In the genomic region with DNA sequence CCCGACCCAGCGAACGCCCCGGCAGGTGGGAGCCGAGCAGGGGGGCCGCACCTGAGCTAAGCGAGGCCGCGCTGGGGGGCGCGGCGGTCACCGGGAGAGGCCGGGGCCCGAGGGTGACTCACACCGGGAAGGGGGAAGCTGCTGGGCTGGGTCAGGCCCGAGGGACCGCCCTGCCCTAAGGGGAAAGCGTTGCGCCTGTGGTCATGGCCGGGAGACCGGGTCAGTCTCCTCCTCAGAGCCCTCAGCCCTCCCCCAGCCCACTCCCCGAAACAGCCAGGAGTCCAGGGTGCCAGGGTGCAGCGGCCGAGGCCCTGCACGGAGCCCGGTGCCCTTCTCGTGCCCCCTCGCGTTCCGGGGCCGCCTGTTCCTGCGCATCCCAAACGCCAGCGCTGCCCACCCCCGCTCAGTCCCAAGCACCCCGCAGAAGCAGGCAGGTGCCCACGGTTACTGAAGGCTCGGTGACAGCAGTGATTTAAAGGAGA, we compare ENCODE assay signal across 8 cellular contexts. TPM values are rescaled to one million over a fixed set of nuclear protein-coding genes. Genes with fewer than 3 reads are reported as not detected.
DNase-seq lines count a peak whose midpoint lies in the region; ATAC-seq and TF ChIP-seq lines count a peak whose summit lies in the region.

No MANE protein-coding gene starts in this region.

- intact Hi-C loops in HCT116 (cut with micrococcal nuclease) = loop anchor here (5.0 kb wide), 1 partner anchor 132 kb away; no protein-coding TSS in a partner anchor

- BruUV-seq in HCT116 (replicated peaks; lab: Mats Ljungman, UMichigan) = no TSS peak

- RAD21 ChIA-PET in HCT116 (lab: Charles Lee; ENCODE audit: low non-redundant PET in 1 of 2, low total read pairs in 2 of 2, uncharacterized antibody in 2 of 2, unreplicated experiment in 2 of 2) = interaction anchor here in 1 of 2 experiments (1.3 kb wide), 1 partner anchor 137 kb away, joined by 5 read pairs; no protein-coding TSS in a partner anchor

- no peak overlapping the region for H2AFZ ChIP-seq in HCT116 (ENCODE audit: low read depth, low read length, poor library complexity, severe bottlenecking)

- no peak for TF ChIP-seq POLR2A in HCT116 (IDR thresholded peaks at IDR 0.05; ENCODE audit: borderline replicate concordance, extremely low read depth, insufficient read depth, insufficient read length)

- H3K4me2 ChIP-seq in HCT116 (ENCODE audit: low read length) = peak overlapping the region; percentile 100

- peaks cover 21 to 34% of the 10 kb centered on the region in 2 experiments for H3K4me1 ChIP-seq in HCT116 (ENCODE audit: control insufficient read depth in 1 of 2, insufficient read depth in 2 of 2, low read length in 2 of 2)
- peaks cover 22% of the 10 kb centered on the region for H3K4me1 ChIP-seq in stomach smooth muscle (ENCODE audit: control insufficient read depth, insufficient read depth, low read length)

- H3K79me2 ChIP-seq in HCT116 (ENCODE audit: insufficient read depth, low read length) = peaks cover 33% of the 10 kb centered on the region

- peak overlapping the region; percentile 92 for H3K9ac ChIP-seq in HCT116 (ENCODE audit: low read length)
- peak overlapping the region; percentile 47 to 57 for H3K9ac ChIP-seq in stomach smooth muscle (ENCODE audit: low read length in 2 of 2)

- H3K9me3 Mint-ChIP-seq in activated CD4-positive, alpha-beta memory T cell treated with anti-CD3 and anti-CD28 coated beads, Interleukin-2, amount 10 ng/mL, durations not matched to agents 7 days and 5 days = no peaks in the 10 kb centered on the region
- H3K9me3 Mint-ChIP-seq in T-helper 2 cell treated with Interferon-gamma antibody and Interleukin-4, amounts not matched to agents 5 μg/mL and 100 μg/mL, for 36 hours = no peaks in the 10 kb centered on the region

- H3K27ac ChIP-seq in C4-2B (peak overlapping the region; percentile 81), HCT116 (ENCODE audit: low read depth, low read length) (peak overlapping the region; percentile 99), stomach smooth muscle (ENCODE audit: low read length) (no peak overlapping the region)

- no peaks in the 10 kb centered on the region for H3K36me3 Mint-ChIP-seq in activated CD4-positive, alpha-beta memory T cell treated with anti-CD3 and anti-CD28 coated beads, Interleukin-2, amount 10 ng/mL, durations not matched to agents 7 days and 5 days (ENCODE audit: low read depth)
- H3K36me3 Mint-ChIP-seq in T-helper 2 cell treated with Interferon-gamma antibody and Interleukin-4, amounts not matched to agents 5 μg/mL and 100 μg/mL, for 36 hours (ENCODE audit: low read depth) = no peaks in the 10 kb centered on the region

- H3K4me3 ChIP-seq in HCT116 (replicated peaks in 1 of 2; ENCODE audit: low read depth in 1 of 2, low read length in 2 of 2) (peak overlapping the region; percentile 74 to 79), iPS-18c (ENCODE audit: insufficient read depth, low read depth, low read length) (peak overlapping the region; percentile 52), stomach smooth muscle (ENCODE audit: low read length in 2 of 2) (peak overlapping the region; percentile 46 to 82)

- H3K27ac Mint-ChIP-seq in activated CD4-positive, alpha-beta memory T cell treated with anti-CD3 and anti-CD28 coated beads, Interleukin-2, amount 10 ng/mL, durations not matched to agents 7 days and 5 days = no peak overlapping the region
- H3K27ac Mint-ChIP-seq in T-helper 2 cell treated with Interferon-gamma antibody and Interleukin-4, amounts not matched to agents 5 μg/mL and 100 μg/mL, for 36 hours = no peak overlapping the region

- H3K36me3 ChIP-seq in HCT116 (ENCODE audit: control insufficient read depth in 1 of 2, insufficient read depth in 2 of 2, low read length in 2 of 2) (no peaks in the 10 kb centered on the region; a peak in 1 of 4 replicates), stomach smooth muscle (ENCODE audit: control insufficient read depth in 2 of 2, insufficient read depth in 2 of 2, low read length in 2 of 2) (no peaks in the 10 kb centered on the region)

- DNase-seq in HCT116 (ENCODE audit: low read depth, low spot score) = no peak
- DNase-seq in activated CD4-positive, alpha-beta memory T cell treated with anti-CD3 and anti-CD28 coated beads, Interleukin-2, amount 10 ng/mL, durations not matched to agents 7 days and 5 days = no peak
- no peak for DNase-seq in T-helper 2 cell treated with Interferon-gamma antibody and Interleukin-4, amounts not matched to agents 5 μg/mL and 100 μg/mL, for 36 hours (ENCODE audit: low spot score)
- no peak for DNase-seq in middle frontal gyrus (ENCODE audit: extremely low spot score, low spot score)

- POLR2A ChIA-PET in HCT116 (lab: Charles Lee) = interaction anchor here (0.6 to 2.1 kb wide), 2 partner anchors 11 to 273 kb away, joined by 3 to 10 read pairs; no protein-coding TSS in a partner anchor
- POLR2A ChIA-PET in activated CD4-positive, alpha-beta memory T cell treated with anti-CD3 and anti-CD28 coated beads, Interleukin-2, amount 10 ng/mL, durations not matched to agents 7 days and 5 days (lab: Charles Lee) = interaction anchor here (1.2 to 1.9 kb wide), 5 partner anchors 19 to 195 kb away, joined by 3 to 15 read pairs (median 8); partner anchors contain the start of genes EHMT1 and NSMF

- no peak for TF ChIP-seq RAD21 in HCT116 (IDR thresholded peaks at IDR 0.05; ENCODE audit: low read depth)

- H4K20me1 ChIP-seq in HCT116 (ENCODE audit: insufficient read depth) = no peaks in the 10 kb centered on the region

- H3K27me3 ChIP-seq in HCT116 (ENCODE audit: insufficient read depth, low read length) = no peaks in the 10 kb centered on the region
- H3K27me3 ChIP-seq in stomach smooth muscle (ENCODE audit: control insufficient read depth in 1 of 2, insufficient read depth in 2 of 2, low read length in 2 of 2) = no peaks in the 10 kb centered on the region

- ATAC-seq in HCT116 = peak; percentile 40
- no peak for ATAC-seq in HG03571 (IDR thresholded peaks at IDR 0.05; ENCODE audit: unreplicated experiment)

- CTCF ChIA-PET in HCT116 (lab: Charles Lee) = interaction anchor here (1.0 to 2.1 kb wide), 5 partner anchors 16 to 189 kb away, joined by 3 to 10 read pairs (median 7); no protein-coding TSS in a partner anchor
- CTCF ChIA-PET in activated CD4-positive, alpha-beta memory T cell treated with anti-CD3 and anti-CD28 coated beads, Interleukin-2, amount 10 ng/mL, durations not matched to agents 7 days and 5 days (lab: Charles Lee) = interaction anchor here (1.2 to 2.0 kb wide), 2 partner anchors 19 to 111 kb away, joined by 4 to 19 read pairs; no protein-coding TSS in a partner anchor

- H3K9me3 ChIP-seq in HCT116 (ENCODE audit: control insufficient read depth in 1 of 2, insufficient read depth in 1 of 2, low read depth in 1 of 2, low read length in 2 of 2) (no peaks in the 10 kb centered on the region), iPS-18c (ENCODE audit: control insufficient read depth, insufficient read depth, low read length) (no peaks in the 10 kb centered on the region), stomach smooth muscle (ENCODE audit: control insufficient read depth in 2 of 2, low read length in 2 of 2) (no peaks in the 10 kb centered on the region)

- TF ChIP-seq CTCF in C4-2B (conservative IDR thresholded peaks at IDR 0.05) (no peak), HCT116 (IDR thresholded peaks at IDR 0.05 in 2 of 3, conservative IDR thresholded peaks at IDR 0.05 in 1 of 3; ENCODE audit: borderline replicate concordance in 1 of 3, insufficient read depth in 1 of 3, low read depth in 2 of 3, low read length in 2 of 3) (no peak)

- H3K27me3 Mint-ChIP-seq in activated CD4-positive, alpha-beta memory T cell treated with anti-CD3 and anti-CD28 coated beads, Interleukin-2, amount 10 ng/mL, durations not matched to agents 7 days and 5 days = peaks cover 7% of the 10 kb centered on the region
- H3K27me3 Mint-ChIP-seq in T-helper 2 cell treated with Interferon-gamma antibody and Interleukin-4, amounts not matched to agents 5 μg/mL and 100 μg/mL, for 36 hours (ENCODE audit: low read depth) = peaks cover 9% of the 10 kb centered on the region

- peak overlapping the region; percentile 32 for H3K4me3 Mint-ChIP-seq in activated CD4-positive, alpha-beta memory T cell treated with anti-CD3 and anti-CD28 coated beads, Interleukin-2, amount 10 ng/mL, durations not matched to agents 7 days and 5 days
- no peak overlapping the region for H3K4me3 Mint-ChIP-seq in T-helper 2 cell treated with Interferon-gamma antibody and Interleukin-4, amounts not matched to agents 5 μg/mL and 100 μg/mL, for 36 hours

- H3K4me1 Mint-ChIP-seq in activated CD4-positive, alpha-beta memory T cell treated with anti-CD3 and anti-CD28 coated beads, Interleukin-2, amount 10 ng/mL, durations not matched to agents 7 days and 5 days = peaks cover 15% of the 10 kb centered on the region
- H3K4me1 Mint-ChIP-seq in T-helper 2 cell treated with Interferon-gamma antibody and Interleukin-4, amounts not matched to agents 5 μg/mL and 100 μg/mL, for 36 hours (ENCODE audit: low read depth) = peaks cover 9% of the 10 kb centered on the region

- no peaks in the 10 kb centered on the region for H3K9me2 ChIP-seq in HCT116 (ENCODE audit: insufficient read depth)

TF ChIP-seq in HCT116, 20 proteins besides CTCF, POLR2A, EP300 and RAD21:
- TF ChIP-seq SIN3A (IDR thresholded peaks at IDR 0.05; ENCODE audit: low read depth) (no peak), ZFX (IDR thresholded peaks at IDR 0.05) (peak; percentile 22; the same call in 1 of the 2 replicates), TCF7L2 (IDR thresholded peaks at IDR 0.05; ENCODE audit: borderline replicate concordance, extremely low read depth, insufficient read depth, insufficient read length) (no peak)

RNA-seq across cellular contexts. Expression of gene NOXA1, which starts 0.7 kb away (rescaled TPM):
- total RNA-seq in HCT116 (2021; ENCODE audit: unreplicated experiment) = 13.2 TPM
- 6.2 and 6.5 TPM in 2 replicates for polyA plus RNA-seq in HCT116 (2012)
- total RNA-seq in activated CD4-positive, alpha-beta memory T cell treated with anti-CD3 and anti-CD28 coated beads, Interleukin-2, amount 10 ng/mL, durations not matched to agents 7 days and 5 days = under 1 TPM; 0.50 to 0.73 TPM

RNA-seq across cellular contexts. Expression of gene EXD3, which starts 0.9 kb away (rescaled TPM):
- total RNA-seq in HCT116 (2021; ENCODE audit: unreplicated experiment) = 25.4 TPM
- 19.3 and 20.2 TPM in 2 replicates for polyA plus RNA-seq in HCT116 (2012)
- total RNA-seq in activated CD4-positive, alpha-beta memory T cell treated with anti-CD3 and anti-CD28 coated beads, Interleukin-2, amount 10 ng/mL, durations not matched to agents 7 days and 5 days = 10 to 100 TPM; 17.9 to 18.1 TPM

RNA-seq across cellular contexts. Expression of gene ENTPD8, which starts 17.3 kb away (rescaled TPM):
- total RNA-seq in HCT116 (2021; ENCODE audit: unreplicated experiment) = 1.7 TPM
- 1.5 and 1.8 TPM in 2 replicates for polyA plus RNA-seq in HCT116 (2012)
- total RNA-seq in activated CD4-positive, alpha-beta memory T cell treated with anti-CD3 and anti-CD28 coated beads, Interleukin-2, amount 10 ng/mL, durations not matched to agents 7 days and 5 days = not detected

RNA-seq across cellular contexts. Expression of gene NSMF, which starts 35.3 kb away (rescaled TPM):
- total RNA-seq in HCT116 (2021; ENCODE audit: unreplicated experiment) = 81.9 TPM
- polyA plus RNA-seq in HCT116 (2012) = 55.6 and 65.9 TPM in 2 replicates
- total RNA-seq in activated CD4-positive, alpha-beta memory T cell treated with anti-CD3 and anti-CD28 coated beads, Interleukin-2, amount 10 ng/mL, durations not matched to agents 7 days and 5 days = 10 to 100 TPM; 29.0 to 31.9 TPM
